Comparison of ENCODE assay signal across 8 cellular contexts in genomic region chr6:34657307-34657978, GRCh38. TPM values are rescaled to one million over a fixed set of nuclear protein-coding genes. Genes with fewer than 3 reads are reported as not detected.
DNase-seq lines count a peak whose midpoint lies in the region; TF ChIP-seq lines count a peak whose summit lies in the region.

No MANE protein-coding gene starts in this region.

- no peaks in the 10 kb centered on the region for H3K27me3 Mint-ChIP-seq in IgD-negative memory B cell

- peak in 1 of 2 donors; percentile 5 for TF ChIP-seq POLR2A in uterus (IDR thresholded peaks at IDR 0.05)

- peak overlapping the region; percentile 67 to 98 (median 96) for H3K27ac Mint-ChIP-seq in IgD-negative memory B cell

- H3K4me1 ChIP-seq in endocrine pancreas (ENCODE audit: control insufficient read depth, insufficient read depth, low read length) (peaks cover 26% of the 10 kb centered on the region), uterus (peaks cover 9 to 11% of the 10 kb centered on the region in 2 donors)

- H3K27ac ChIP-seq in uterus = peak overlapping the region; percentile 88 to 94

- H3K36me3 Mint-ChIP-seq in IgD-negative memory B cell = peaks cover 5% of the 10 kb centered on the region

- H3K9me3 Mint-ChIP-seq in IgD-negative memory B cell = no peaks in the 10 kb centered on the region

- intact Hi-C loops in uterus (cut with DNase I; ENCODE audit: low total_unique reads) = no loop called here

- H3K36me3 ChIP-seq in endocrine pancreas (ENCODE audit: control insufficient read depth, insufficient read depth, low read length) (no peaks in the 10 kb centered on the region), uterus (no peaks in the 10 kb centered on the region)

- H3K4me3 ChIP-seq in endocrine pancreas (ENCODE audit: control insufficient read depth, insufficient read depth, low read length) (peak overlapping the region; percentile 95), uterus (peak overlapping the region; percentile 27 to 38)

- in situ Hi-C loops in Caki2 (cut with HindIII; ENCODE audit: low pct_unique_long_range_greater_than_20kb, low sequenced_read_pairs) = no loop called here
- in situ Hi-C loops in SK-MEL-5 (cut with HindIII; ENCODE audit: low pct_unique_long_range_greater_than_20kb, low sequenced_read_pairs) = no loop called here

- H3K9me3 ChIP-seq in endocrine pancreas (ENCODE audit: control insufficient read depth, low read length) = no peaks in the 10 kb centered on the region
- H3K9me3 ChIP-seq in uterus = no peaks in the 10 kb centered on the region

- H3K4me1 Mint-ChIP-seq in IgD-negative memory B cell = peaks cover 48 to 50% (median 50%) of the 10 kb centered on the region in 3 donors

- peak overlapping the region; percentile 77 to 93 (median 86) for H3K4me3 Mint-ChIP-seq in IgD-negative memory B cell

- no peak for TF ChIP-seq CTCF in uterus (IDR thresholded peaks at IDR 0.05)

- peak; percentile 87 for DNase-seq in Caki2 (ENCODE audit: low read depth)
- peak; percentile 49 for DNase-seq in SK-MEL-5 (ENCODE audit: low read depth, low spot score)
- peak; percentile 72 for DNase-seq in mucosa of gallbladder (ENCODE audit: low spot score)
- DNase-seq in uterus = peak; percentile 49 to 71
- DNase-seq in NCI-H187 (lab: John Stamatoyannopoulos, UW) = no peak
- DNase-seq in NCI-H187 treated with DMSO at 0.1 percent for 48 hours (lab: John Stamatoyannopoulos, UW) = no peak

- no peaks in the 10 kb centered on the region for H3K27me3 ChIP-seq in endocrine pancreas (ENCODE audit: control insufficient read depth, insufficient read depth, low read length)
- no peaks in the 10 kb centered on the region for H3K27me3 ChIP-seq in uterus

- H3K9ac ChIP-seq in endocrine pancreas (ENCODE audit: control insufficient read depth, insufficient read depth, low read length) = peak overlapping the region; percentile 39

RNA-seq across cellular contexts. Expression of gene ILRUN, which starts 39.1 kb away (rescaled TPM):
- total RNA-seq in Caki2 (2014; rRNA removed; shearing (Covaris generic); ENCODE audit: low replicate concordance) = 46.1 and 54.5 TPM in 2 replicates
- 15.4 TPM for polyA plus RNA-seq in IgD-negative memory B cell
- total RNA-seq in SK-MEL-5 (2014; rRNA removed; shearing (Covaris generic)) = 34.7 and 37.5 TPM in 2 replicates
- polyA plus RNA-seq in SK-MEL-5 (2015; cell fraction: cytosol; rRNA removed) = 39.8 and 40.1 TPM in 2 replicates
- polyA plus RNA-seq in SK-MEL-5 (2015; cell fraction: nucleus; rRNA removed) = 9.1 and 10.1 TPM in 2 replicates
- total RNA-seq in mucosa of gallbladder = 89.5 TPM
- total RNA-seq in uterus = 10 to 100 TPM in 3 of 4 donors, 1 to 10 TPM in 1; 9.0 to 70.8 (median 35.0) TPM

Comparison
In these comparisons a context has a peak if more than half of its experiments do, and no peak if none do; other contexts are left out.
1. DNase-seq: peak in Caki2 (single experiment), SK-MEL-5 (single experiment), mucosa of gallbladder (single experiment) and uterus (2 of 2); none in NCI-H187 (0 of 2) and NCI-H187 treated with DMSO at 0.1 percent for 48 hours (single experiment).